ENCODE assay signal across 8 cellular contexts in genomic region chr19:11137542-11138384, GRCh38. TPM values are rescaled to one million over a fixed set of nuclear protein-coding genes. Genes with fewer than 3 reads are reported as not detected.
DNase-seq lines count a peak whose midpoint lies in the region; ATAC-seq, FAIRE-seq and TF ChIP-seq lines count a peak whose summit lies in the region.

No MANE protein-coding gene starts in this region.

- CTCF ChIA-PET in Caco-2 (lab: Charles Lee): interaction anchor here (0.6 to 0.7 kb wide), 3 partner anchors 117 to 1580 kb away, joined by 3 to 4 read pairs (median 3); no protein-coding TSS in a partner anchor

- no peak overlapping the region for H3K27ac ChIP-seq in KMS-11

- peak; percentile 75 for ATAC-seq in stimulated activated naive CD8-positive, alpha-beta T cell treated with anti-CD3 and anti-CD28 coated beads, Interleukin-15, amount 100 ng/mL, for 72 hours
- no peak for ATAC-seq in GM21360 (IDR thresholded peaks at IDR 0.05; ENCODE audit: unreplicated experiment)

- H3K27ac Mint-ChIP-seq in Caco-2 (ENCODE audit: unreplicated experiment): peak overlapping the region; percentile 7
- peak overlapping the region; percentile 69 for H3K27ac Mint-ChIP-seq in activated T-helper 2 cell treated with anti-CD3 and anti-CD28 coated beads, Interferon-gamma antibody, Interleukin-2, Interleukin-4, amounts not matched to agents 10 μg/mL and 5 μg/mL and 100 μg/mL, durations not matched to agents 14 hours and 24 hours and 36 hours
- H3K27ac Mint-ChIP-seq in stimulated activated naive CD8-positive, alpha-beta T cell treated with anti-CD3 and anti-CD28 coated beads, Interleukin-15, amount 100 ng/mL, for 72 hours: peak overlapping the region in 1 of 2 donors; percentile 42

- no peaks in the 10 kb centered on the region for H4K20me1 ChIP-seq in KMS-11 (ENCODE audit: insufficient read depth)

- DNase-seq in Caco-2 (peak; percentile 77 to 79), RCC 7860 (ENCODE audit: low spot score) (peak; percentile 83), fibroblast of mammary gland (ENCODE audit: low read depth) (peak; percentile 92), myocyte (ENCODE audit: low read depth) (peak; percentile 90)
- DNase-seq in activated T-helper 2 cell treated with anti-CD3 and anti-CD28 coated beads, Interferon-gamma antibody, Interleukin-2, Interleukin-4, amounts not matched to agents 10 μg/mL and 5 μg/mL and 100 μg/mL, durations not matched to agents 14 hours and 24 hours and 36 hours (ENCODE audit: low spot score): peak; percentile 29
- peak; percentile 36 to 50 for DNase-seq in stimulated activated naive CD8-positive, alpha-beta T cell treated with anti-CD3 and anti-CD28 coated beads, Interleukin-15, amount 100 ng/mL, for 72 hours

- peaks cover 54% of the 10 kb centered on the region for H3K36me3 Mint-ChIP-seq in Caco-2 (ENCODE audit: insufficient read depth, unreplicated experiment)
- H3K36me3 Mint-ChIP-seq in activated T-helper 2 cell treated with anti-CD3 and anti-CD28 coated beads, Interferon-gamma antibody, Interleukin-2, Interleukin-4, amounts not matched to agents 10 μg/mL and 5 μg/mL and 100 μg/mL, durations not matched to agents 14 hours and 24 hours and 36 hours (ENCODE audit: low read depth): peaks cover 14% of the 10 kb centered on the region

- peak; percentile 40 for FAIRE-seq in RCC 7860 (lab: Jason Lieb, UNC)

- H3K79me2 ChIP-seq in KMS-11 (ENCODE audit: insufficient read depth, low read depth): no peaks in the 10 kb centered on the region

- TF ChIP-seq CTCF in Caco-2 (IDR thresholded peaks at IDR 0.05; ENCODE audit: insufficient read depth in 1 of 2, low read depth in 1 of 2, low read length in 1 of 2, severe bottlenecking in 1 of 2, unreplicated experiment in 1 of 2): peak; percentile 71 to 79
- TF ChIP-seq CTCF in KMS-11 (conservative IDR thresholded peaks at IDR 0.05; ENCODE audit: low read depth, low read length): peak; percentile 63
- TF ChIP-seq CTCF in fibroblast of mammary gland (conservative IDR thresholded peaks at IDR 0.05; ENCODE audit: control insufficient read depth, insufficient read depth, low read depth, low read length): peak; percentile 86

- no peaks in the 10 kb centered on the region for H3K4me1 Mint-ChIP-seq in Caco-2 (ENCODE audit: low read depth, unreplicated experiment)
- peaks cover 9% of the 10 kb centered on the region for H3K4me1 Mint-ChIP-seq in activated T-helper 2 cell treated with anti-CD3 and anti-CD28 coated beads, Interferon-gamma antibody, Interleukin-2, Interleukin-4, amounts not matched to agents 10 μg/mL and 5 μg/mL and 100 μg/mL, durations not matched to agents 14 hours and 24 hours and 36 hours (ENCODE audit: low read depth)
- peaks cover 13% of the 10 kb centered on the region for H3K4me1 Mint-ChIP-seq in stimulated activated naive CD8-positive, alpha-beta T cell treated with anti-CD3 and anti-CD28 coated beads, Interleukin-15, amount 100 ng/mL, for 72 hours

- POLR2A ChIA-PET in Caco-2 (lab: Charles Lee): no interaction called here

- no peaks in the 10 kb centered on the region for H3K9me3 Mint-ChIP-seq in Caco-2 (ENCODE audit: unreplicated experiment)
- H3K9me3 Mint-ChIP-seq in activated T-helper 2 cell treated with anti-CD3 and anti-CD28 coated beads, Interferon-gamma antibody, Interleukin-2, Interleukin-4, amounts not matched to agents 10 μg/mL and 5 μg/mL and 100 μg/mL, durations not matched to agents 14 hours and 24 hours and 36 hours: no peaks in the 10 kb centered on the region
- no peaks in the 10 kb centered on the region for H3K9me3 Mint-ChIP-seq in stimulated activated naive CD8-positive, alpha-beta T cell treated with anti-CD3 and anti-CD28 coated beads, Interleukin-15, amount 100 ng/mL, for 72 hours

- H3K4me3 ChIP-seq in Caco-2 (ENCODE audit: low read depth, low read length) (peak overlapping the region; percentile 50), KMS-11 (IDR thresholded peaks at IDR 0.05; ENCODE audit: insufficient read depth, low read depth, low read length) (no peak overlapping the region), fibroblast of mammary gland (ENCODE audit: control insufficient read depth, low read depth, low read length) (no peak overlapping the region)

- no peaks in the 10 kb centered on the region for H3K36me3 ChIP-seq in Caco-2 (ENCODE audit: control insufficient read depth, insufficient read depth, low read length)
- no peaks in the 10 kb centered on the region for H3K36me3 ChIP-seq in KMS-11 (ENCODE audit: insufficient read depth)

- peak overlapping the region; percentile 88 for H3K4me2 ChIP-seq in KMS-11

- no peaks in the 10 kb centered on the region for H3K27me3 ChIP-seq in Caco-2 (replicated peaks; ENCODE audit: control insufficient read depth, insufficient read depth, low read length)
- no peaks in the 10 kb centered on the region for H3K27me3 ChIP-seq in KMS-11 (ENCODE audit: insufficient read depth, low read depth)

- H3K4me1 ChIP-seq in Caco-2: peaks cover 19% of the 10 kb centered on the region
- peaks cover 9% of the 10 kb centered on the region for H3K4me1 ChIP-seq in KMS-11 (ENCODE audit: low read depth, poor library complexity, severe bottlenecking)

- H3K9me3 ChIP-seq in Caco-2: no peaks in the 10 kb centered on the region

- H3K4me3 Mint-ChIP-seq in Caco-2 (ENCODE audit: unreplicated experiment): peak overlapping the region; percentile 66
- peak overlapping the region; percentile 76 for H3K4me3 Mint-ChIP-seq in activated T-helper 2 cell treated with anti-CD3 and anti-CD28 coated beads, Interferon-gamma antibody, Interleukin-2, Interleukin-4, amounts not matched to agents 10 μg/mL and 5 μg/mL and 100 μg/mL, durations not matched to agents 14 hours and 24 hours and 36 hours (ENCODE audit: low read depth)
- peak overlapping the region; percentile 79 to 88 for H3K4me3 Mint-ChIP-seq in stimulated activated naive CD8-positive, alpha-beta T cell treated with anti-CD3 and anti-CD28 coated beads, Interleukin-15, amount 100 ng/mL, for 72 hours

- intact Hi-C loops in Caco-2 (cut with micrococcal nuclease; ENCODE audit: unreplicated experiment): loop anchor here (1.0 to 5.0 kb wide), 3 partner anchors 17 to 200 kb away; partner anchors contain the start of gene SPC24
- intact Hi-C loops in activated T-helper 2 cell treated with anti-CD3 and anti-CD28 coated beads, Interferon-gamma antibody, Interleukin-2, Interleukin-4, amounts not matched to agents 10 μg/mL and 5 μg/mL and 100 μg/mL, durations not matched to agents 14 hours and 24 hours and 36 hours (cut with micrococcal nuclease): loop anchor here (5.0 to 10.0 kb wide), 2 partner anchors 65 to 103 kb away; no protein-coding TSS in a partner anchor

- peak overlapping the region; percentile 80 for H2AFZ ChIP-seq in KMS-11 (ENCODE audit: low read depth)

- H3K27me3 Mint-ChIP-seq in Caco-2 (ENCODE audit: insufficient read depth, unreplicated experiment): no peaks in the 10 kb centered on the region
- H3K27me3 Mint-ChIP-seq in activated T-helper 2 cell treated with anti-CD3 and anti-CD28 coated beads, Interferon-gamma antibody, Interleukin-2, Interleukin-4, amounts not matched to agents 10 μg/mL and 5 μg/mL and 100 μg/mL, durations not matched to agents 14 hours and 24 hours and 36 hours (ENCODE audit: low read depth): no peaks in the 10 kb centered on the region
- peaks cover 7% of the 10 kb centered on the region for H3K27me3 Mint-ChIP-seq in stimulated activated naive CD8-positive, alpha-beta T cell treated with anti-CD3 and anti-CD28 coated beads, Interleukin-15, amount 100 ng/mL, for 72 hours

- no TSS peak for BruUV-seq in Caco-2 (replicated peaks; lab: Mats Ljungman, UMichigan)

- peak overlapping the region; percentile 26; the same call in 1 of the 2 replicates for H3K9ac ChIP-seq in KMS-11

RNA-seq across cellular contexts. Expression of gene SPC24, which starts 17.8 kb away (rescaled TPM):
- total RNA-seq in Caco-2 (2022): 35.7 and 44.8 TPM in 2 replicates
- total RNA-seq in activated T-helper 2 cell treated with anti-CD3 and anti-CD28 coated beads, Interferon-gamma antibody, Interleukin-2, Interleukin-4, amounts not matched to agents 10 μg/mL and 5 μg/mL and 100 μg/mL, durations not matched to agents 14 hours and 24 hours and 36 hours: 38.3 and 38.8 TPM in 2 replicates
- total RNA-seq in myocyte: 2.4 and 2.5 TPM in 2 replicates
- polyA plus RNA-seq in myocyte (2012): 1.3 TPM

RNA-seq across cellular contexts. Expression of gene LDLR, which starts 48.5 kb away (rescaled TPM):
- total RNA-seq in Caco-2 (2022) (68.9 and 83.4 TPM in 2 replicates), myocyte (80.0 and 152 TPM in 2 replicates)
- 138 and 140 TPM in 2 replicates for total RNA-seq in activated T-helper 2 cell treated with anti-CD3 and anti-CD28 coated beads, Interferon-gamma antibody, Interleukin-2, Interleukin-4, amounts not matched to agents 10 μg/mL and 5 μg/mL and 100 μg/mL, durations not matched to agents 14 hours and 24 hours and 36 hours
- 90.7 TPM for polyA plus RNA-seq in myocyte (2012)

RNA-seq across cellular contexts. Expression of gene KANK2, which starts 59.6 kb away (rescaled TPM):
- total RNA-seq in Caco-2 (2022) (17.6 and 21.2 TPM in 2 replicates), myocyte (317 and 438 TPM in 2 replicates)
- total RNA-seq in activated T-helper 2 cell treated with anti-CD3 and anti-CD28 coated beads, Interferon-gamma antibody, Interleukin-2, Interleukin-4, amounts not matched to agents 10 μg/mL and 5 μg/mL and 100 μg/mL, durations not matched to agents 14 hours and 24 hours and 36 hours: 5.9 and 6.5 TPM in 2 replicates
- 337 TPM for polyA plus RNA-seq in myocyte (2012)

Comparison
In these comparisons a context has a peak if more than half of its experiments do, and no peak if none do; other contexts are left out.
1. DNase-seq: peak in every context shown above with its lines; median percentile 92 in fibroblast of mammary gland; 90 in myocyte; 83 in RCC 7860; 78 in Caco-2; 43 in stimulated activated naive CD8-positive, alpha-beta T cell treated with anti-CD3 and anti-CD28 coated beads, Interleukin-15, amount 100 ng/mL, for 72 hours; 29 in activated T-helper 2 cell treated with anti-CD3 and anti-CD28 coated beads, Interferon-gamma antibody, Interleukin-2, Interleukin-4, amounts not matched to agents 10 μg/mL and 5 μg/mL and 100 μg/mL, durations not matched to agents 14 hours and 24 hours and 36 hours.
2. RNA of gene SPC24, which starts 17.8 kb away (total RNA-seq): 35.7 to 44.8 TPM in Caco-2 and 38.3 to 38.8 TPM in activated T-helper 2 cell treated with anti-CD3 and anti-CD28 coated beads, Interferon-gamma antibody, Interleukin-2, Interleukin-4, amounts not matched to agents 10 μg/mL and 5 μg/mL and 100 μg/mL, durations not matched to agents 14 hours and 24 hours and 36 hours; 2.4 to 2.5 TPM in myocyte; every median in the first group is over 10 times any median in the second.
3. RNA of gene KANK2, which starts 59.6 kb away (total RNA-seq): 317 to 438 TPM in myocyte; 17.6 to 21.2 TPM in Caco-2 and 5.9 to 6.5 TPM in activated T-helper 2 cell treated with anti-CD3 and anti-CD28 coated beads, Interferon-gamma antibody, Interleukin-2, Interleukin-4, amounts not matched to agents 10 μg/mL and 5 μg/mL and 100 μg/mL, durations not matched to agents 14 hours and 24 hours and 36 hours; every median in the first group is over 10 times any median in the second.
4. Peak in every context shown above with its lines, with median percentiles within 50 percentile points of each other: H3K4me3 Mint-ChIP-seq and CTCF ChIP-seq.